ENCODE assay signal across 8 cellular contexts in the genomic region with DNA sequence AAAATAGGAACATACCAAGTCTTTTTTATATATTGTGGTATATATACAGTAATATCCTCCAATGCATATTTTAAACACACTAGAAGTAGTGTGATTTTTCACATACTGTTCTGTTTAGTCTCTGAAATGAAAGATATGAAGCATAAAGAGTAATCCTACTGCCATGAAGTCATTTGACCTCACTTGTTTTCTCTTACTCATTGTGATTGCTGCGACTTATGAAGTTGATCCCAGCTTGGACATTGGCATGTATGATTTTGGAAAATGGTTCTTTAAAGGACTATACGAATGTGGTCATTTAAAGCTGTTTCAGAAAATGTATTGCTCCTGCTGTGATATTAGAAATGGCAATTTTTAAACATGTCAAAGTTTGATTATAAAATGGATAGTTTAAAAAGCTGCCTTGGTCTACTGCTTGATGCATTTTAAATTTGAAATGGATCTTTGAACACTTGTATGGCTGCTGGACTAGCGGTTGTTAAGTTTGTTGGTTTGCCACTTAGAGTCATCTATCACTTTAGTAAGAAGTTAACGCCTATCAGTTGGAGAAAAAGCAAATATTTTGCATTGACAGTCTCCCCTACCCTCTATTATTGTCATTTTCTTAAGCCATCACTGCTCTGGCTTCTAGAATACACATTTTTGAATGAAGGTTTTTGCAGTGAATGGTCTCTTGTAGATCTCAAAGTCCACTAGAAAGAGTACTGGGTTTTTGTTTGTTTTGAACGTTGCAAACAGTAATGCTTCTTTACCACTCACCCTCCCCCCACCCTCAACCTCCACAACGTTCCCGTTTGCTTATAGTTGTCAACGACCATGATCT. TPM values are rescaled to one million over a fixed set of nuclear protein-coding genes. Genes with fewer than 3 reads are reported as not detected.
A peak's percentile ranks its signal among the peaks of the same experiment; 100 is the strongest.
DNase-seq lines count a peak whose midpoint lies in the region; ATAC-seq and TF ChIP-seq lines count a peak whose summit lies in the region.

No MANE protein-coding gene starts in this region.

- CTCF ChIA-PET in Panc1 (lab: Charles Lee) = no interaction called here

- no peak for DNase-seq in Panc1 (ENCODE audit: low read depth, low spot score)
- DNase-seq in esophagus muscularis mucosa (ENCODE audit: extremely low spot score) = no peak
- no peak for DNase-seq in psoas muscle
- no peak for DNase-seq in epidermal melanocyte (ENCODE audit: insufficient read length, low spot score)
- no peak for DNase-seq in AG08395 (ENCODE audit: low spot score)

- no peak for TF ChIP-seq POLR2A in esophagus muscularis mucosa (IDR thresholded peaks at IDR 0.05; ENCODE audit: low read depth)

- intact Hi-C loops in Panc1 (cut with micrococcal nuclease; ENCODE audit: unreplicated experiment) = no loop called here
- intact Hi-C loops in esophagus muscularis mucosa (cut with DNase I) = loop anchor here (2.0 kb wide), 1 partner anchor 57 kb away; no protein-coding TSS in a partner anchor
- intact Hi-C loops in psoas muscle (cut with DNase I) = loop anchor here (2.0 to 5.0 kb wide), 2 partner anchors 57 kb away; no protein-coding TSS in a partner anchor

- H3K4me3 ChIP-seq in GM08714 (ENCODE audit: low read length) = peak overlapping the region; percentile 75; the same call in 1 of the 2 replicates
- H3K4me3 ChIP-seq in Panc1 (ENCODE audit: low read depth in 2 of 2, low read length in 2 of 2) = peak overlapping the region; percentile 77 to 80
- H3K4me3 ChIP-seq in esophagus muscularis mucosa = peak overlapping the region; percentile 83 to 95 (median 92)
- H3K4me3 ChIP-seq in psoas muscle = peak overlapping the region; percentile 82

- H3K27me3 ChIP-seq in Panc1 (ENCODE audit: control insufficient read depth, insufficient read depth, low read length) (peaks cover 22% of the 10 kb centered on the region), esophagus muscularis mucosa (no peaks in the 10 kb centered on the region), psoas muscle (ENCODE audit: insufficient read depth in 3 of 3, low read length in 2 of 3) (no peaks in the 10 kb centered on the region)

- H3K9me3 ChIP-seq in Panc1 (ENCODE audit: control insufficient read depth, insufficient read depth, low read depth, low read length) = no peaks in the 10 kb centered on the region
- no peaks in the 10 kb centered on the region for H3K9me3 ChIP-seq in esophagus muscularis mucosa
- H3K9me3 ChIP-seq in psoas muscle = no peaks in the 10 kb centered on the region

- 34% methylated on average over 8 of the region's 8 CpGs for WGBS in esophagus muscularis mucosa
- WGBS in psoas muscle, 3 donors = 26 to 33% (median 27%) methylated on average over 8 of the region's 8 CpGs

- TF ChIP-seq CTCF in Panc1 (IDR thresholded peaks at IDR 0.05) (no peak), esophagus muscularis mucosa (IDR thresholded peaks at IDR 0.05) (no peak), psoas muscle (IDR thresholded peaks at IDR 0.05) (no peak)

- no TSS peak for BruUV-seq in Panc1 (replicated peaks; lab: Mats Ljungman, UMichigan)

- H3K27ac ChIP-seq in Panc1 (ENCODE audit: low read length) = no peak overlapping the region
- H3K27ac ChIP-seq in esophagus muscularis mucosa (replicated peaks in 1 of 4) = peak overlapping the region; percentile 89 to 95 (median 94)
- peak overlapping the region; percentile 88 for H3K27ac ChIP-seq in psoas muscle

- in situ Hi-C loops in Panc1 (cut with HindIII; ENCODE audit: low pct_unique_long_range_greater_than_20kb, low sequenced_read_pairs) = no loop called here

- H3K36me3 ChIP-seq in Panc1 (ENCODE audit: control insufficient read depth, insufficient read depth, low read length) = no peaks in the 10 kb centered on the region; the same call in 1 of the 2 replicates
- no peaks in the 10 kb centered on the region for H3K36me3 ChIP-seq in esophagus muscularis mucosa
- peaks cover 0 to 4% of the 10 kb centered on the region in 2 donors for H3K36me3 ChIP-seq in psoas muscle (ENCODE audit: insufficient read depth in 1 of 2, low read depth in 1 of 2)

- H3K4me1 ChIP-seq in Panc1 (ENCODE audit: control insufficient read depth, insufficient read depth, low read length) (peaks cover 18% of the 10 kb centered on the region; the same call in 1 of the 2 replicates), esophagus muscularis mucosa (peaks cover 21 to 43% (median 38%) of the 10 kb centered on the region in 4 donors), psoas muscle (peaks cover 39% of the 10 kb centered on the region)

- no peak for TF ChIP-seq EP300 in esophagus muscularis mucosa (IDR thresholded peaks at IDR 0.05)

- POLR2A ChIA-PET in Panc1 (lab: Charles Lee) = no interaction called here

- ATAC-seq in Panc1 (no peak), psoas muscle (no peak), HG02870 (IDR thresholded peaks at IDR 0.05; ENCODE audit: unreplicated experiment) (no peak), HG03354 (IDR thresholded peaks at IDR 0.05; ENCODE audit: poor library complexity, severe bottlenecking, unreplicated experiment) (no peak)

RNA-seq across cellular contexts. Expression of a gene that starts 0.9 kb away (rescaled TPM):
- 23.3 TPM for total RNA-seq in Panc1 (2021; ENCODE audit: unreplicated experiment)
- 14.6 TPM for polyA plus RNA-seq in Panc1 (2012; ENCODE audit: insufficient read length)
- 10 to 100 TPM; 41.6 to 62.7 (median 52.6) TPM for total RNA-seq in esophagus muscularis mucosa
- 10 to 100 TPM; 30.3 to 85.2 (median 57.4) TPM for total RNA-seq in psoas muscle
- 100 to 1,000 TPM in 1 of 3 donors, 10 to 100 TPM in 2; 56.5 to 126 (median 57.8) TPM for polyA plus RNA-seq in psoas muscle
